In genomic region chr16:658679-659571, GRCh38 we compare ENCODE assay signal across 23 cellular contexts. TPM values are rescaled to one million over a fixed set of nuclear protein-coding genes. Genes with fewer than 3 reads are reported as not detected.
A peak's percentile ranks its signal among the peaks of the same experiment; 100 is the strongest.
DNase-seq lines count a peak whose midpoint lies in the region; ATAC-seq and TF ChIP-seq lines count a peak whose summit lies in the region.
"Had no signal": no experiment of that assay in that cellular context is flagged by ENCODE, and none has a peak within 500 bp of the region (broad histone marks: within the 10 kb centered on the region; RNA-seq: fewer than 3 reads in every experiment).

No MANE protein-coding gene starts in this region.

- H3K36me3 ChIP-seq in cardiac muscle cell (no peaks in the 10 kb centered on the region), OCI-LY1 (ENCODE audit: insufficient read depth, low read length) (peaks cover 47% of the 10 kb centered on the region)

- no peak for DNase-seq in cardiac muscle cell (ENCODE audit: low read depth in 1 of 2, low spot score in 1 of 2)
- DNase-seq in left ventricle myocardium superior: no peak
- DNase-seq in fibroblast of mammary gland (ENCODE audit: low read depth): no peak
- DNase-seq in SKM-1 treated with dmso at 0.1 percent for 144 hours (lab: John Stamatoyannopoulos, UW; ENCODE audit: unreplicated experiment): no peak
- no peak for DNase-seq in HuH-7.5 (ENCODE audit: low spot score)
- DNase-seq in Kasumi-1 (lab: John Stamatoyannopoulos, UW): no peak
- DNase-seq: activated CD4-positive, alpha-beta T cell treated with anti-CD3 and anti-CD28 coated beads for 4 hours; activated gamma-delta T cell; activated T-cell treated with anti-CD3 and anti-CD28 coated beads, Interleukin-2, amount 50 U/mL, for 1 hour; DMS53; GF-D8; NCI-H1436; NCI-H2107; NCI-H446 treated with DMSO at 0.1 percent for 48 hours; NCI-H82; nucleus accumbens; psoas muscle; stimulated activated CD4-positive, alpha-beta T cell treated with anti-CD3 and anti-CD28 coated beads, Interleukin-15, amount 100 ng/mL, for 24 hours; stimulated activated naive CD8-positive, alpha-beta T cell treated with anti-CD3 and anti-CD28 coated beads, Interleukin-15, Interleukin-2, amounts not matched to agents 100 U/mL and 50 U/mL, for 24 hours; testis had no signal

- H3K4me3 ChIP-seq in cardiac muscle cell (no peak overlapping the region), OCI-LY1 (ENCODE audit: low read depth, low read length, poor library complexity, severe bottlenecking) (no peak overlapping the region), fibroblast of mammary gland (ENCODE audit: control insufficient read depth, low read depth, low read length) (no peak overlapping the region)
- H3K4me3 ChIP-seq: A549, psoas muscle, testis had no signal

- H3F3A ChIP-seq in OCI-LY1 (ENCODE audit: insufficient read depth, low read length): no peaks in the 10 kb centered on the region

- ATAC-seq in left ventricle myocardium superior (no peak), GM19452 (IDR thresholded peaks at IDR 0.05; ENCODE audit: unreplicated experiment) (no peak)
- ATAC-seq: psoas muscle; stimulated activated naive CD8-positive, alpha-beta T cell treated with anti-CD3 and anti-CD28 coated beads, Interleukin-15, Interleukin-2, amounts not matched to agents 100 U/mL and 50 U/mL, for 24 hours had no signal

- H3K9me2 ChIP-seq in OCI-LY1 (ENCODE audit: low read depth, low read length): no peaks in the 10 kb centered on the region

- H3K4me2 ChIP-seq in OCI-LY1 (ENCODE audit: low read length): no peak overlapping the region
- H3K4me2 ChIP-seq: A549 had no signal

- H3K9ac ChIP-seq in OCI-LY1 (ENCODE audit: low read length): no peak overlapping the region

- no peaks in the 10 kb centered on the region for H3K79me2 ChIP-seq in OCI-LY1 (ENCODE audit: insufficient read depth, low read length)

- peak; percentile 15 for TF ChIP-seq CTCF in cardiac muscle cell (IDR thresholded peaks at IDR 0.05; ENCODE audit: low read depth, low read length)
- TF ChIP-seq CTCF in OCI-LY1 (IDR thresholded peaks at IDR 0.05; ENCODE audit: low read length): peak; percentile 30; the same call in 1 of the 2 replicates
- TF ChIP-seq CTCF in fibroblast of mammary gland (conservative IDR thresholded peaks at IDR 0.05; ENCODE audit: control insufficient read depth, insufficient read depth, low read depth, low read length): peak; percentile 2

- H3K4me1 ChIP-seq in cardiac muscle cell (ENCODE audit: low read depth) (no peaks in the 10 kb centered on the region), OCI-LY1 (ENCODE audit: insufficient read depth, low read length, severe bottlenecking) (peaks cover 6% of the 10 kb centered on the region)

- H3K27ac ChIP-seq in cardiac muscle cell (no peak overlapping the region), OCI-LY1 (ENCODE audit: low read depth, low read length, poor library complexity, severe bottlenecking) (no peak overlapping the region)
- H3K27ac ChIP-seq: psoas muscle, testis had no signal

- H3K9me3 ChIP-seq in cardiac muscle cell (ENCODE audit: low read depth): no peaks in the 10 kb centered on the region
- H3K9me3 ChIP-seq in OCI-LY1 (ENCODE audit: low read length): no peaks in the 10 kb centered on the region
- H3K9me3 ChIP-seq: A549, psoas muscle, testis had no signal

- H4K20me1 ChIP-seq in OCI-LY1 (ENCODE audit: insufficient read depth, low read length): no peaks in the 10 kb centered on the region

- intact Hi-C loops in left ventricle myocardium superior (cut with micrococcal nuclease): no loop called here

- H2AFZ ChIP-seq in OCI-LY1 (ENCODE audit: low read length): no peak overlapping the region

- H3K27me3 ChIP-seq in cardiac muscle cell (no peaks in the 10 kb centered on the region), OCI-LY1 (ENCODE audit: insufficient read depth, low read length) (no peaks in the 10 kb centered on the region)
- H3K27me3 ChIP-seq: testis had no signal

RNA-seq across cellular contexts. Expression of gene RHOT2, which starts 9.0 kb away (rescaled TPM):
- total RNA-seq in cardiac muscle cell (251 and 305 TPM in 2 replicates), left ventricle myocardium superior (88.8 TPM)
- polyA plus RNA-seq in cardiac muscle cell: 294 and 315 TPM in 2 replicates

RNA-seq across cellular contexts. Expression of gene WDR90, which starts 9.8 kb away (rescaled TPM):
- total RNA-seq in cardiac muscle cell (25.6 and 26.5 TPM in 2 replicates), left ventricle myocardium superior (10.9 TPM)
- polyA plus RNA-seq in cardiac muscle cell: 28.1 and 32.3 TPM in 2 replicates

RNA-seq across cellular contexts. Expression of gene RHBDL1, which starts 16.5 kb away (rescaled TPM):
- total RNA-seq in cardiac muscle cell (3.6 and 12.9 TPM in 2 replicates), left ventricle myocardium superior (1.9 TPM)
- 2.6 and 4.7 TPM in 2 replicates for polyA plus RNA-seq in cardiac muscle cell

RNA-seq across cellular contexts. Expression of gene MCRIP2, which starts 17.3 kb away (rescaled TPM):
- 123 and 144 TPM in 2 replicates for total RNA-seq in cardiac muscle cell
- 131 and 146 TPM in 2 replicates for polyA plus RNA-seq in cardiac muscle cell
- 187 TPM for total RNA-seq in left ventricle myocardium superior

RNA-seq across cellular contexts. Expression of gene STUB1, which starts 21.3 kb away (rescaled TPM):
- total RNA-seq in cardiac muscle cell (176 and 207 TPM in 2 replicates), left ventricle myocardium superior (144 TPM)
- polyA plus RNA-seq in cardiac muscle cell: 219 and 269 TPM in 2 replicates
